8 cellular contexts compared by ENCODE assay signal in the genomic region with DNA sequence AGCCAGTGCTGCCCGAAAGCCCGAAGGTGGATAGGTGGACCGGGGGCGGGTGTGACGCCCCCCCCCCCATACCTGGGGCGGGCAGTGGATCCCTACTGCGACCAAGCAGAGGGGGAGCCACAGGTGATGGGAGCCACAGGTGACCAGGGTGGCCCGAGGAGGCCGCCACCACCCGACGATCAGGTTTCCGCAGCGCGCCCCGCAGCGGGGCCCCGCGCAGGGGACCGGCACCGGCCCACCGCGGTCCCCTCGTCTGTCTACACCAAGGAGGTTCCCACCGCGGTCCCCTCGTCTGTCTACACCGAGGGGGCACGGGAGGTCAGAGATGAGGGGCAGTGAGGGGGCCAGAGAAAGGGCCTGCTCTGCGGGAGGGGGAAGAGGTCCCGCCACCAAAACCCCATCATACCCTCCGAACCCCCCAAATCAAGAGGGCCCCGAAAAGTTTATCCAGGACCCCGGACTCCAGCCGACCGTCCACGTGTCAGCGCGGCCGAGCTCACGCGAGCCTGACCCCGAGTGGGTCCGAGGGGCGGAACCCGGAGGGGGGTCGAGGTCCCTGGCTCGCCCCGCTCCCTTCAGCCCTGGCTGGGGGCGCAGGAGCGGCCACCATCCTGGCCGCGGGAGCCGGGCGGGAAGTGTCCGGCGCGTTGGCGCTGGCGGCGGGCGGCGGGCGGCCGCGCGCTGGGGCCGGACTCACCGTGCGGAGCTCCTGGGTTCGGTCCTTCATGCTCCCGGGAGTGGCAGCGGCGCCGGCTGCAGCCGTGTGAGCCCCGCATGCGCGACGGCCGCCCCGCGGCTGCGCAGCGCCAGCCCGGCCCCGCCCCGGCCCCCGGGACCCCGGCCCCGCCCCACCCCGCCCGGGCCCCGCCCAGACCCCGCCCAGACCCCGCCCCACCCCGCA. TPM values are rescaled to one million over a fixed set of nuclear protein-coding genes. Genes with fewer than 3 reads are reported as not detected.
A peak's percentile ranks its signal among the peaks of the same experiment; 100 is the strongest.
DNase-seq lines count a peak whose midpoint lies in the region; ATAC-seq, FAIRE-seq and TF ChIP-seq lines count a peak whose summit lies in the region.

STX1A (minus strand) TSS at position 765 of the 901 bp plus-strand sequence; CDS start at position 727, 38 bp downstream.

- no peak for FAIRE-seq in D721Med (lab: Jason Lieb, UNC)

- no peaks in the 10 kb centered on the region for H3K9me2 ChIP-seq in Karpas-422 (replicated peaks; ENCODE audit: insufficient read depth, low read length)

- H3K4me2 ChIP-seq in Karpas-422 (ENCODE audit: low read depth, low read length, poor library complexity, severe bottlenecking), result peak within 1 kb of the TSS; percentile 100

- no peaks in the 10 kb centered on the region for H3K79me2 ChIP-seq in Karpas-422 (ENCODE audit: low read length)

- H4K20me1 ChIP-seq in Karpas-422 (ENCODE audit: insufficient read depth, low read depth, low read length), result peaks cover 32% of the 10 kb centered on the region

- H3K36me3 ChIP-seq in Karpas-422 (ENCODE audit: insufficient read depth, low read length) (no peaks in the 10 kb centered on the region), gastrocnemius medialis (no peaks in the 10 kb centered on the region)

- ATAC-seq in GM21526 (IDR thresholded peaks at IDR 0.05; ENCODE audit: low FRiP score, unreplicated experiment) (peak; percentile 52), gastrocnemius medialis (peak; percentile 76 to 83)

- intact Hi-C loops in gastrocnemius medialis (cut with DNase I; ENCODE audit: low total_unique reads), result loop anchor here (1.0 to 5.0 kb wide), 2 partner anchors 19 to 37 kb away; partner anchors contain the start of genes ABHD11, BUD23 and DNAJC30

- H3K4me1 ChIP-seq in Karpas-422 (ENCODE audit: low read length) (peaks cover 39% of the 10 kb centered on the region), gastrocnemius medialis (peaks cover 10 to 28% of the 10 kb centered on the region in 2 donors)

- H3K27me3 ChIP-seq in Karpas-422 (ENCODE audit: low read length), result no peaks in the 10 kb centered on the region
- H3K27me3 ChIP-seq in gastrocnemius medialis, result no peaks in the 10 kb centered on the region

- DNase-seq in D721Med (ENCODE audit: insufficient read length, low spot score), result peak; percentile 96
- DNase-seq in Karpas-422, result peak; percentile 88
- DNase-seq in T-helper 2 cell, result peak; percentile 56 to 72 (median 57)
- no peak for DNase-seq in astrocyte of the cerebellum (ENCODE audit: low read depth)
- peak in 42 of 51 donors; percentile 7 to 80 (median 48) for DNase-seq in hypothalamus (lab: John Stamatoyannopoulos, UW)
- peak; percentile 36 to 62 for DNase-seq in gastrocnemius medialis
- DNase-seq in retina, result no peak

- in situ Hi-C loops in astrocyte of the cerebellum (cut with HindIII; ENCODE audit: low sequenced_read_pairs) (no loop called here), gastrocnemius medialis (cut with MboI; ENCODE audit: low sequenced_read_pairs in 4 of 4) (loop anchor here in 1 of 4 donors (10.0 kb wide), 1 partner anchor 104 kb away; no protein-coding TSS in a partner anchor)

- H2AFZ ChIP-seq in Karpas-422 (ENCODE audit: low read length), result peak within 1 kb of the TSS; percentile 98

- peak within 1 kb of the TSS; percentile 90 for H3K9ac ChIP-seq in Karpas-422 (ENCODE audit: low read length)

- no peak within 1 kb of the TSS for H3K27ac ChIP-seq in Karpas-422 (ENCODE audit: low read length)
- H3K27ac ChIP-seq in gastrocnemius medialis, result peak within 1 kb of the TSS; percentile 43 to 78 (median 60)

- H3K4me3 ChIP-seq in Karpas-422 (ENCODE audit: low read length) (peak within 1 kb of the TSS; percentile 92), astrocyte of the cerebellum (ENCODE audit: low read depth, low read length) (peak within 1 kb of the TSS; percentile 89), gastrocnemius medialis (peak within 1 kb of the TSS; percentile 65 to 95 (median 81))

- TF ChIP-seq CTCF in D721Med (IDR thresholded peaks at IDR 0.05; ENCODE audit: insufficient read depth, missing control alignments), result no peak
- TF ChIP-seq CTCF in astrocyte of the cerebellum (IDR thresholded peaks at IDR 0.05; ENCODE audit: low read depth, low read length, missing control alignments), result no peak
- TF ChIP-seq CTCF in gastrocnemius medialis (IDR thresholded peaks at IDR 0.05 in 4 of 5, conservative IDR thresholded peaks at IDR 0.05 in 1 of 5), result no peak

- TF ChIP-seq POLR2A in gastrocnemius medialis (IDR thresholded peaks at IDR 0.05), result peak; percentile 51 to 72

- H3K9me3 ChIP-seq in Karpas-422 (ENCODE audit: low read length) (no peaks in the 10 kb centered on the region), gastrocnemius medialis (no peaks in the 10 kb centered on the region)

RNA-seq across cellular contexts. Expression of gene STX1A, which starts in this region (rescaled TPM):
- total RNA-seq in Karpas-422 (2014; rRNA removed; shearing (Covaris generic); ENCODE audit: low replicate concordance), result 3.7 and 5.5 TPM in 2 replicates
- total RNA-seq in gastrocnemius medialis, result 1 to 10 TPM in 3 of 4 donors, under 1 TPM in 1; 0.83 to 8.1 (median 3.2) TPM

Comparison
In these comparisons a context has a peak if more than half of its experiments do, and no peak if none do; other contexts are left out.
1. DNase-seq: peak in D721Med (single experiment), Karpas-422 (single experiment), T-helper 2 cell (5 of 5), hypothalamus (42 of 51) and gastrocnemius medialis (2 of 2); none in astrocyte of the cerebellum (single experiment) and retina (single experiment).
2. Peak in every context shown above with its lines, with median percentiles within 50 percentile points of each other: H3K4me3 ChIP-seq.